ENCODE assay signal across 23 cellular contexts in genomic region chr11:65325435-65325834, GRCh38. TPM values are rescaled to one million over a fixed set of nuclear protein-coding genes. Genes with fewer than 3 reads are reported as not detected.
DNase-seq lines count a peak whose midpoint lies in the region; ATAC-seq, FAIRE-seq and TF ChIP-seq lines count a peak whose summit lies in the region.
"Had no signal": no experiment of that assay in that cellular context is flagged by ENCODE, and none has a peak within 500 bp of the region (broad histone marks: within the 10 kb centered on the region; RNA-seq: fewer than 3 reads in every experiment).

No MANE protein-coding gene starts in this region.

- intact Hi-C loops in Calu3 (cut with micrococcal nuclease; ENCODE audit: unreplicated experiment), result no loop called here

- peaks cover 88% of the 10 kb centered on the region for H3K36me3 Mint-ChIP-seq in Calu3 (ENCODE audit: insufficient read depth, unreplicated experiment)
- H3K36me3 Mint-ChIP-seq in endothelial cell (ENCODE audit: low read depth, unreplicated experiment), result peaks cover 12% of the 10 kb centered on the region
- H3K36me3 Mint-ChIP-seq: CD4-positive, alpha-beta memory T cell had no signal

- CTCF ChIA-PET in Calu3 (lab: Charles Lee), result interaction anchor here (0.7 to 0.9 kb wide), 2 partner anchors 8 to 10 kb away, joined by 4 read pairs; partner anchors contain the start of gene DPF2

- peaks cover 26% of the 10 kb centered on the region for H3K4me1 Mint-ChIP-seq in Calu3 (ENCODE audit: low read depth, unreplicated experiment)
- H3K4me1 Mint-ChIP-seq in endothelial cell (ENCODE audit: unreplicated experiment), result peaks cover 7% of the 10 kb centered on the region

- TF ChIP-seq CTCF in Calu3 (IDR thresholded peaks at IDR 0.05; ENCODE audit: unreplicated experiment) (no peak), endothelial cell (IDR thresholded peaks at IDR 0.05; ENCODE audit: unreplicated experiment) (no peak)

- H3K4me3 Mint-ChIP-seq in Calu3 (ENCODE audit: low read depth, unreplicated experiment) (no peak overlapping the region), endothelial cell (ENCODE audit: unreplicated experiment) (peak overlapping the region; percentile 13)
- H3K4me3 Mint-ChIP-seq: CD4-positive, alpha-beta memory T cell had no signal

- BruUV-seq in Calu3 (replicated peaks; lab: Mats Ljungman, UMichigan), result no TSS peak

- FAIRE-seq in HTR-8/SVneo (lab: Jason Lieb, UNC), result peak; percentile 52
- FAIRE-seq: A549, D721Med, GM12878, GM19239, H1 had no signal

- H3K27ac Mint-ChIP-seq in Calu3 (ENCODE audit: unreplicated experiment), result peak overlapping the region; percentile 72
- H3K27ac Mint-ChIP-seq in endothelial cell (ENCODE audit: unreplicated experiment), result no peak overlapping the region
- H3K27ac Mint-ChIP-seq: CD4-positive, alpha-beta memory T cell had no signal

- DNase-seq in Calu3 (no peak), HTR-8/SVneo (ENCODE audit: insufficient read length, low spot score) (no peak), endothelial cell (ENCODE audit: low spot score) (no peak), activated gamma-delta T cell treated with Interleukin-2 at 50 U/mL for 16 hours (no peak), T1000 (lab: John Stamatoyannopoulos, UW) (no peak)
- DNase-seq: 8988T; ACHN; C1 segment of cervical spinal cord; CD4-positive, alpha-beta memory T cell; COR-L47; DMS 273 treated with DMSO at 0.1 percent for 48 hours; DMS79; EL; GDM1; GM23248; H7 had no signal

- H3K27me3 Mint-ChIP-seq in Calu3 (ENCODE audit: unreplicated experiment), result no peaks in the 10 kb centered on the region
- peaks cover 7% of the 10 kb centered on the region for H3K27me3 Mint-ChIP-seq in endothelial cell (ENCODE audit: unreplicated experiment)

- H3K9me3 Mint-ChIP-seq in Calu3 (ENCODE audit: low read depth, unreplicated experiment), result no peaks in the 10 kb centered on the region
- H3K9me3 Mint-ChIP-seq in endothelial cell (ENCODE audit: unreplicated experiment), result no peaks in the 10 kb centered on the region
- H3K9me3 Mint-ChIP-seq: CD4-positive, alpha-beta memory T cell had no signal

- no peak for ATAC-seq in HG03565 (IDR thresholded peaks at IDR 0.05; ENCODE audit: unreplicated experiment)
- no peak for ATAC-seq in HG02852 (IDR thresholded peaks at IDR 0.05; ENCODE audit: unreplicated experiment)
- ATAC-seq: A549, GM12878 had no signal

RNA-seq across cellular contexts. Expression of gene DPF2, which starts 8.2 kb away (rescaled TPM):
- total RNA-seq in Calu3 (2022) (57.5 and 61.1 TPM in 2 replicates), endothelial cell (ENCODE audit: unreplicated experiment) (77.6 TPM)

RNA-seq across cellular contexts. Expression of gene CDC42EP2, which starts 10.8 kb away (rescaled TPM):
- total RNA-seq in Calu3 (2022), result 35.6 and 43.2 TPM in 2 replicates
- total RNA-seq in endothelial cell (ENCODE audit: unreplicated experiment), result 37.7 TPM

RNA-seq across cellular contexts. Expression of gene TIGD3, which starts 29.1 kb away (rescaled TPM):
- 0.73 and 1.5 TPM in 2 replicates for total RNA-seq in Calu3 (2022)
- total RNA-seq in endothelial cell (ENCODE audit: unreplicated experiment), result 0.44 TPM
- total RNA-seq: GM23248 had no signal

RNA-seq across cellular contexts. Expression of gene SLC25A45, which starts 57.0 kb away (rescaled TPM):
- total RNA-seq in Calu3 (2022), result 2.9 and 4.0 TPM in 2 replicates
- total RNA-seq in endothelial cell (ENCODE audit: unreplicated experiment), result 3.3 TPM
